ENCODE assay signal across 8 cellular contexts in the genomic region with DNA sequence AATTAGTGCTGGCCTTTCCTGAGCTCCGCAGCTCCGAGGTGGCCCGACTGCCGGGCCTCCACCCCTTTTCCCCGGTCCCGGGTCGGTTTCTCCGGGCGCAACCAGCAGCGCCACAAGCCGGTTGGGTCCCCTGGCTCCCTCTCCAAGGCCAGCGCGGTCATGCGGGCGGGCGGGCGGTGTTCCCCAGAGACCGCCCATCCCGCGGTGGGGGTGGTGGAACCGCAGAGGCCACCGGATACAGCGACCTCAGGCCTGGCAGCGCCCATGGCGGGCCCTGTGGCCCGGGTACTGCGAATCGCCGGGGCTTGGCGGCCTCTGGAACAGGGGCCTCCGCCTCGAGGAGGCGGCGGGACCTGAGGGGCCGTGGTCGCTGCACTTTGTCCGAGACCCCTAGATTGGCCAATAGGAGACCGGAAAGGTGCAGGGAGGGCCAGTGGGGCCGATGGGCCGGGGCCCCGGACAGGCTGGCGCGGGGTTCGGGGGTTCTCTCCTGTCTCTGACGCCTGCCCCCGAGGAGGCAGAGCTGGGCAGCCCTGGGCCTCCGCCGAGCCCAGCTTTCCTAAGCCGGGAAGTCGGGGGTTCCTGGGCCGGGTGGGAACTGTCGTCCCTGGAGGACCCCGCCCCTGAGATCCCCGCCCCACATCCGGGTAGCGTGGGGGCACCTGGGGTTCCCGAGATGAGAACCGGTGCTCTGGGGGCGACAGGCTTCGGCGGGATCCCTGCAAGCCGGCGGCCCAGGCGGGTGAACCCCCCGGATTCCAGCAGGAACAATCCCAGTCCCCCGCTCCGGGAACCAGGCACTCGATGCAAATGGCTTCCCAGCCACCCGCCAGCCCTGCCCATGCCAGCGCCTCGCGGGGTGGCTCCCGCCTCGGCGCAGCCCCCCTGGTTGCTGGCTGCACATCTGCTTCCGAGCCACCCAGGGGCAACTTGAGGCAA.
DNase-seq lines count a peak whose midpoint lies in the region; ATAC-seq, FAIRE-seq and TF ChIP-seq lines count a peak whose summit lies in the region.

No MANE protein-coding gene starts in this region.

- ATAC-seq in GM21447 (IDR thresholded peaks at IDR 0.05; ENCODE audit: unreplicated experiment), result peak; percentile 67
- no peak for ATAC-seq in HG03095 (IDR thresholded peaks at IDR 0.05; ENCODE audit: unreplicated experiment)

- H3K9me3 ChIP-seq in OCI-LY3 (ENCODE audit: insufficient read depth, low read length), result no peaks in the 10 kb centered on the region
- H3K9me3 ChIP-seq in small intestine (ENCODE audit: control insufficient read depth, low read depth), result no peaks in the 10 kb centered on the region

- H3K27ac ChIP-seq in OCI-LY3 (ENCODE audit: low read length), result no peak overlapping the region
- peak overlapping the region in 1 of 2 donors; percentile 77 for H3K27ac ChIP-seq in small intestine (ENCODE audit: low read depth in 1 of 2, low read length in 1 of 2)

- peak overlapping the region; percentile 80 for H2AFZ ChIP-seq in OCI-LY3 (ENCODE audit: low read depth, low read length)

- no peaks in the 10 kb centered on the region for H3K36me3 ChIP-seq in OCI-LY3 (replicated peaks; ENCODE audit: low read depth, low read length)
- no peaks in the 10 kb centered on the region for H3K36me3 ChIP-seq in kidney epithelial cell (ENCODE audit: control insufficient read depth, insufficient read depth, low read length)
- no peaks in the 10 kb centered on the region for H3K36me3 ChIP-seq in small intestine (ENCODE audit: control insufficient read depth in 2 of 2, insufficient read depth in 2 of 2, low read length in 2 of 2)

- no peaks in the 10 kb centered on the region for H4K20me1 ChIP-seq in OCI-LY3 (ENCODE audit: insufficient read depth, low read length)

- no peaks in the 10 kb centered on the region for H3K79me2 ChIP-seq in OCI-LY3 (ENCODE audit: low read length)

- H3K27me3 ChIP-seq in OCI-LY3 (ENCODE audit: low read depth, low read length) (no peaks in the 10 kb centered on the region), kidney epithelial cell (ENCODE audit: control insufficient read depth, insufficient read depth, low read length) (no peaks in the 10 kb centered on the region), small intestine (ENCODE audit: control insufficient read depth in 2 of 2, insufficient read depth in 2 of 2, low read length in 2 of 2) (no peaks in the 10 kb centered on the region)

- H3K4me1 ChIP-seq in OCI-LY3 (ENCODE audit: low read length) (peaks cover 5% of the 10 kb centered on the region; the same call in 1 of the 2 replicates), small intestine (ENCODE audit: control insufficient read depth in 2 of 2, insufficient read depth in 1 of 2, low read depth in 1 of 2, low read length in 1 of 2) (no peaks in the 10 kb centered on the region)

- H3K9ac ChIP-seq in OCI-LY3 (ENCODE audit: low read length), result peak overlapping the region; percentile 73

- H3K4me3 ChIP-seq in OCI-LY3 (ENCODE audit: low read length) (peak overlapping the region; percentile 87), choroid plexus epithelial cell (ENCODE audit: low read depth, low read length) (peak overlapping the region; percentile 71), kidney epithelial cell (ENCODE audit: low read depth, low read length) (peak overlapping the region; percentile 40), small intestine (ENCODE audit: low read depth in 1 of 2, low read length in 2 of 2) (peak overlapping the region; percentile 56 to 68)

- peak; percentile 75 for DNase-seq in AG20443 (ENCODE audit: low spot score)
- DNase-seq in choroid plexus epithelial cell (ENCODE audit: low read depth), result peak; percentile 23
- no peak for DNase-seq in kidney epithelial cell (ENCODE audit: low read depth)
- peak; percentile 63 for DNase-seq in small intestine
- no peak for DNase-seq in SIG-M5 treated with dmso at 0.1 percent for 504 hours (lab: John Stamatoyannopoulos, UW; ENCODE audit: unreplicated experiment)

- no peak for FAIRE-seq in small intestine (lab: Jason Lieb, UNC)

- WGBS in small intestine, 3 donors, result 2 to 7% (median 5%) methylated on average over 64 to 76 of the region's 76 CpGs

- H3K4me2 ChIP-seq in OCI-LY3 (ENCODE audit: low read length), result peak overlapping the region; percentile 82

- TF ChIP-seq CTCF in OCI-LY3 (IDR thresholded peaks at IDR 0.05; ENCODE audit: low read depth, low read length) (no peak), choroid plexus epithelial cell (conservative IDR thresholded peaks at IDR 0.05; ENCODE audit: low read depth, low read length) (no peak), kidney epithelial cell (IDR thresholded peaks at IDR 0.05; ENCODE audit: insufficient read depth, low read length, poor library complexity, severe bottlenecking) (no peak)

Comparison
In these comparisons a context has a peak if more than half of its experiments do, and no peak if none do; other contexts are left out.
1. DNase-seq: peak in AG20443 (single experiment), choroid plexus epithelial cell (single experiment) and small intestine (single experiment); none in kidney epithelial cell (single experiment) and SIG-M5 treated with dmso at 0.1 percent for 504 hours (single experiment).
2. Peak in every context shown above with its lines, with median percentiles within 50 percentile points of each other: H3K4me3 ChIP-seq.